Comparison of ENCODE assay signal across 28 cellular contexts in the genomic region with DNA sequence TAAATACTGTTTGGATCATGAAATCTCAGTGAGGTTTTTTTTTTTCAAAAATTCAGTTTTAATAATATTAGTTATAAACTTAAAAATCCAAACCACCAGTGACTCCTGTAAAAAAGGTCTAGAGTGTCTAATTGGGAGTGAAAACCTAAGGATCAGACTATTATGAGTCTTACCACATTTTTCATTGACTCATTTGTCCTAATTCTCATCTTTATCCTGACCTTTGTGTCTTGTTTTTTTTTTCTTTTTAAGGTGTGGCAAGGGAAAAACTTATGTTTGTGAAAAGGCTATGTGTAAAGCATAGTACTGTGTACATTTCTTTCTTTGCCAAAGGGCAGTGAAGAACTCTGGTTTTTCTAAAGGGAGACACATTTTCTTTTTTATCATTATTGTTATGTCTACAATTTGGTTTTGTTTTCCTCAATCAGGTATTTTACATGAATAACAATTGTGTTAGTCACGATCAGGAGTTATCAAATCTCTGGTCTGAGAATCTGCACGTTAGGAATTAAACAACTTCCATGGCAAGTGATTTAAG. TPM values are rescaled to one million over a fixed set of nuclear protein-coding genes. Genes with fewer than 3 reads are reported as not detected.
DNase-seq lines count a peak whose midpoint lies in the region; ATAC-seq and TF ChIP-seq lines count a peak whose summit lies in the region.
"Had no signal": no experiment of that assay in that cellular context is flagged by ENCODE, and none has a peak within 500 bp of the region (broad histone marks: within the 10 kb centered on the region; RNA-seq: fewer than 3 reads in every experiment).

No MANE protein-coding gene starts in this region.

- peak overlapping the region; percentile 67 for H3K4me2 ChIP-seq in smooth muscle cell
- H3K4me2 ChIP-seq: KMS-11, neural progenitor cell had no signal

- H3F3A ChIP-seq in smooth muscle cell (ENCODE audit: low read depth): no peaks in the 10 kb centered on the region

- H2AFZ ChIP-seq in smooth muscle cell (ENCODE audit: low read depth): no peak overlapping the region
- H2AFZ ChIP-seq: neural progenitor cell had no signal

- H4K20me1 ChIP-seq in smooth muscle cell (ENCODE audit: low read depth): no peaks in the 10 kb centered on the region

- intact Hi-C loops in natural killer cell (cut with micrococcal nuclease): no loop called here

- H3K4me1 Mint-ChIP-seq in HFFc6 (ENCODE audit: low read depth) (peaks cover 92% of the 10 kb centered on the region), natural killer cell (no peaks in the 10 kb centered on the region)
- H3K4me1 Mint-ChIP-seq: neural progenitor cell had no signal

- TF ChIP-seq CTCF in HFFc6 (IDR thresholded peaks at IDR 0.05) (no peak), fibroblast of villous mesenchyme (IDR thresholded peaks at IDR 0.05; ENCODE audit: insufficient read depth, low read depth, low read length) (no peak), smooth muscle cell (IDR thresholded peaks at IDR 0.05; ENCODE audit: borderline replicate concordance, insufficient read depth, poor library complexity, severe bottlenecking) (no peak), natural killer cell (IDR thresholded peaks at IDR 0.05) (no peak)

- no peaks in the 10 kb centered on the region for H3K79me2 ChIP-seq in smooth muscle cell (ENCODE audit: low read depth)

- H3K4me1 ChIP-seq in adipocyte (ENCODE audit: control insufficient read depth, insufficient read depth, low read length): peaks cover 55% of the 10 kb centered on the region
- H3K4me1 ChIP-seq in smooth muscle cell (ENCODE audit: low read depth): peaks cover 4% of the 10 kb centered on the region
- H3K4me1 ChIP-seq: body of pancreas, gastrocnemius medialis, neural progenitor cell had no signal

- 86% methylated on average over 2 of the region's 2 CpGs for WGBS in smooth muscle cell (ENCODE audit: low lambda C conversion rate)

- H3K27me3 Mint-ChIP-seq in HFFc6 (ENCODE audit: insufficient read depth) (no peaks in the 10 kb centered on the region), natural killer cell (ENCODE audit: low read depth in 2 of 2) (no peaks in the 10 kb centered on the region)
- H3K27me3 Mint-ChIP-seq: activated CD4-positive, alpha-beta T cell treated with anti-CD3 and anti-CD28 coated beads, Interleukin-2, amount 10 ng/mL, durations not matched to agents 7 days and 5 days; CD4-positive, CD25-positive, alpha-beta regulatory T cell had no signal

- H3K27me3 ChIP-seq in adipocyte (replicated peaks; ENCODE audit: control insufficient read depth, insufficient read depth, low read length) (no peaks in the 10 kb centered on the region), smooth muscle cell (ENCODE audit: low read depth) (no peaks in the 10 kb centered on the region)
- H3K27me3 ChIP-seq: body of pancreas, gastrocnemius medialis, neural progenitor cell, suprapubic skin had no signal

- H3K4me3 ChIP-seq in adipocyte (ENCODE audit: low read length): peak overlapping the region; percentile 6
- H3K4me3 ChIP-seq in fibroblast of villous mesenchyme (ENCODE audit: low read depth, low read length): no peak overlapping the region
- H3K4me3 ChIP-seq in smooth muscle cell: no peak overlapping the region
- H3K4me3 ChIP-seq: body of pancreas, gastrocnemius medialis, neural progenitor cell, suprapubic skin had no signal

- no peak for DNase-seq in HFFc6
- DNase-seq in adipocyte (ENCODE audit: low read depth): no peak
- DNase-seq in fibroblast of villous mesenchyme (ENCODE audit: low read depth): peak; percentile 70
- no peak for DNase-seq in smooth muscle cell (lab: John Stamatoyannopoulos, UW; ENCODE audit: unreplicated experiment)
- no peak for DNase-seq in NCI-H510A treated with DMSO at 0.1 percent for 48 hours (lab: John Stamatoyannopoulos, UW)
- DNase-seq in natural killer cell: no peak
- no peak for DNase-seq in amygdala (lab: John Stamatoyannopoulos, UW)
- DNase-seq: activated CD4-positive, alpha-beta T cell treated with anti-CD3 and anti-CD28 coated beads, Interleukin-2, amount 10 ng/mL, durations not matched to agents 7 days and 5 days; activated gamma-delta T cell treated with Interleukin-2 at 50 U/mL for 16 hours; activated T-cell treated with anti-CD3 and anti-CD28 coated beads, Interleukin-2, amount 50 U/mL, for 4 hours; body of pancreas; CD4-positive, CD25-positive, alpha-beta regulatory T cell; effector CD4-positive, alpha-beta T cell; erythroblast; gastrocnemius medialis; left cardiac atrium; MV-4-11; NCI-H1436 treated with DMSO at 0.1 percent for 48 hours; NCI-H524 treated with DMSO at 0.1 percent for 48 hours; posterior cingulate gyrus; Right ventricle myocardium superior; stimulated activated CD4-positive, alpha-beta T cell treated with anti-CD3 and anti-CD28 coated beads, Interleukin-15, amount 100 ng/mL, for 24 hours; stimulated activated naive CD4-positive, alpha-beta T cell; T-helper 9 cell had no signal

- H3K36me3 Mint-ChIP-seq in HFFc6 (ENCODE audit: low read depth) (peaks cover 18% of the 10 kb centered on the region), natural killer cell (no peaks in the 10 kb centered on the region)
- H3K36me3 Mint-ChIP-seq: neural progenitor cell had no signal

- H3K36me3 ChIP-seq in adipocyte (ENCODE audit: control insufficient read depth, insufficient read depth, low read length, severe bottlenecking) (no peaks in the 10 kb centered on the region), smooth muscle cell (ENCODE audit: low read depth) (no peaks in the 10 kb centered on the region)
- H3K36me3 ChIP-seq: gastrocnemius medialis, neural progenitor cell, suprapubic skin had no signal

- no peaks in the 10 kb centered on the region for H3K9me3 Mint-ChIP-seq in HFFc6
- H3K9me3 Mint-ChIP-seq in natural killer cell: no peaks in the 10 kb centered on the region
- H3K9me3 Mint-ChIP-seq: activated CD4-positive, alpha-beta T cell treated with anti-CD3 and anti-CD28 coated beads, Interleukin-2, amount 10 ng/mL, durations not matched to agents 7 days and 5 days; activated T-cell treated with anti-CD3 and anti-CD28 coated beads, Interleukin-2, amount 50 U/mL, for 4 hours; CD4-positive, CD25-positive, alpha-beta regulatory T cell; neural progenitor cell had no signal

- H3K27ac ChIP-seq in smooth muscle cell (ENCODE audit: low read depth): peak overlapping the region; percentile 85
- H3K27ac ChIP-seq: body of pancreas, gastrocnemius medialis, KMS-11, neural progenitor cell, suprapubic skin had no signal

- peak overlapping the region; percentile 23 for H3K9ac ChIP-seq in adipocyte (ENCODE audit: low read length)
- peak overlapping the region; percentile 40 for H3K9ac ChIP-seq in smooth muscle cell (ENCODE audit: low read depth)
- H3K9ac ChIP-seq: KMS-11, neural progenitor cell had no signal

- peak overlapping the region; percentile 94 for H3K27ac Mint-ChIP-seq in HFFc6
- H3K27ac Mint-ChIP-seq in natural killer cell: no peak overlapping the region
- H3K27ac Mint-ChIP-seq: activated CD4-positive, alpha-beta T cell treated with anti-CD3 and anti-CD28 coated beads, Interleukin-2, amount 10 ng/mL, durations not matched to agents 7 days and 5 days; CD4-positive, CD25-positive, alpha-beta regulatory T cell; neural progenitor cell had no signal

- H3K9me3 ChIP-seq in adipocyte (ENCODE audit: control insufficient read depth, low read length) (no peaks in the 10 kb centered on the region), smooth muscle cell (replicated peaks; ENCODE audit: low read depth) (no peaks in the 10 kb centered on the region)
- H3K9me3 ChIP-seq: body of pancreas, gastrocnemius medialis, suprapubic skin had no signal

- no peak for ATAC-seq in natural killer cell
- ATAC-seq: activated T-cell treated with anti-CD3 and anti-CD28 coated beads, Interleukin-2, amount 50 U/mL, for 4 hours; body of pancreas; gastrocnemius medialis; left cardiac atrium; sciatic nerve had no signal

- H3K4me3 Mint-ChIP-seq in HFFc6: peak overlapping the region; percentile 78
- no peak overlapping the region for H3K4me3 Mint-ChIP-seq in natural killer cell
- H3K4me3 Mint-ChIP-seq: activated CD4-positive, alpha-beta T cell treated with anti-CD3 and anti-CD28 coated beads, Interleukin-2, amount 10 ng/mL, durations not matched to agents 7 days and 5 days; activated T-cell treated with anti-CD3 and anti-CD28 coated beads, Interleukin-2, amount 50 U/mL, for 4 hours; CD4-positive, CD25-positive, alpha-beta regulatory T cell; neural progenitor cell had no signal

RNA-seq across cellular contexts. Expression of a gene that starts 52.6 kb away (rescaled TPM):
- total RNA-seq in HFFc6 (2021; fragmentation: NEBNext Ultra II Directional; extraction: Animal tissue kit (Norgen Biotek cat#: 25700)): 10 to 100 TPM; 34.3 to 50.7 (median 42.3) TPM
- 18.7 and 38.9 TPM in 2 replicates for total RNA-seq in fibroblast of villous mesenchyme
- 20.7 and 28.3 TPM in 2 replicates for total RNA-seq in smooth muscle cell
- polyA plus RNA-seq in smooth muscle cell: 11.3 and 12.8 TPM in 2 replicates
- 10 to 100 TPM; 33.7 to 49.7 (median 47.7) TPM for total RNA-seq in natural killer cell
